In genomic region chr14:23321572-23322547, GRCh38 we compare ENCODE assay signal across 1 cellular context.
TF ChIP-seq lines count a peak whose summit lies in the region.

No MANE protein-coding gene starts in this region.

TF ChIP-seq in H1, 55 proteins besides CTCF, POLR2A, EP300 and RAD21:
- TF ChIP-seq MAX (IDR thresholded peaks at IDR 0.05) (0 out of 2 replicates have a peak, but pooled peaks have one; percentile 18), TBP (IDR thresholded peaks at IDR 0.05; ENCODE audit: low read depth, low read length) (peak; percentile 53), TAF7 (optimal IDR thresholded peaks at IDR 0.05; ENCODE audit: borderline replicate concordance, low read depth, low read length) (peak; percentile 49), CREB1 (IDR thresholded peaks at IDR 0.05) (0 out of 2 replicates have a peak, but pooled peaks have one; percentile 5), CTBP2 (IDR thresholded peaks at IDR 0.05; ENCODE audit: borderline replicate concordance, insufficient read depth, insufficient read length, low read length) (no peak), SIN3A (conservative IDR thresholded peaks at IDR 0.05 in 1 of 2, IDR thresholded peaks at IDR 0.05 in 1 of 2; ENCODE audit: low read depth in 1 of 2, low read length in 2 of 2) (peak in 1 of 2 experiments; percentile 40; a peak in 1 of 4 replicates), POLR2AphosphoS5 (IDR thresholded peaks at IDR 0.05; ENCODE audit: low read depth, low read length) (peak; percentile 43), PHF8 (conservative IDR thresholded peaks at IDR 0.05; ENCODE audit: low read depth, low read length) (peak; percentile 63), TAF1 (IDR thresholded peaks at IDR 0.05; ENCODE audit: low read depth, low read length) (peak; percentile 57; the same call in 1 of the 2 replicates), BACH1 (IDR thresholded peaks at IDR 0.05; ENCODE audit: low read length) (no peak)
